Comparison of ENCODE assay signal across 12 cellular contexts in the genomic region with DNA sequence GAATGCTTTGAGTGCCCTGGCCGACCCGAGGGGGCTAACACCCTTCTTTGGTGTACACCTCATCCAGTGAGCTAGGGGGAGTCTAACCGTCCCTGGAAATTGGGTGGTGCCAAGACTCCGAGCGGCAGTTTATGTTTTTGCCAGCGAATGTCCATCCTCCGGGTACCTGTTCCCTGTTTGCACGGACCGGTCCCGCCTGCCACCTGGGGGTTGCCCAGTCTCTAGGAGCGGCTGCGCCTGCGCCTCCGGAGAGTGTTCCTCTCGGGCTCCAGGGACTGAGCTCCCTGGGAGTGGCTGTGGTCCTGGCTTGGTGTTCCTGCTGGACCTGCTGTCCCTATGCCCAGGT. TPM values are rescaled to one million over a fixed set of nuclear protein-coding genes. Genes with fewer than 3 reads are reported as not detected.
DNase-seq lines count a peak whose midpoint lies in the region; TF ChIP-seq lines count a peak whose summit lies in the region.
"Had no signal": no experiment of that assay in that cellular context is flagged by ENCODE, and none has a peak within 500 bp of the region (broad histone marks: within the 10 kb centered on the region; RNA-seq: fewer than 3 reads in every experiment).

No MANE protein-coding gene starts in this region.

- H3K36me3 Mint-ChIP-seq in CD8-positive, alpha-beta memory T cell = peaks cover 0 to 4% (median 0%) of the 10 kb centered on the region in 3 donors
- no peaks in the 10 kb centered on the region for H3K36me3 Mint-ChIP-seq in activated T-helper 2 cell treated with anti-CD3 and anti-CD28 coated beads, Interferon-gamma antibody, Interleukin-2, Interleukin-4, amounts not matched to agents 10 μg/mL and 5 μg/mL and 100 μg/mL, durations not matched to agents 14 hours and 24 hours and 36 hours (ENCODE audit: low read depth)

- H3F3A ChIP-seq in neural cell (ENCODE audit: insufficient read depth, low read length, poor library complexity, severe bottlenecking) = no peaks in the 10 kb centered on the region

- H3K9me3 Mint-ChIP-seq in CD8-positive, alpha-beta memory T cell = no peaks in the 10 kb centered on the region
- H3K9me3 Mint-ChIP-seq in activated T-helper 2 cell treated with anti-CD3 and anti-CD28 coated beads, Interferon-gamma antibody, Interleukin-2, Interleukin-4, amounts not matched to agents 10 μg/mL and 5 μg/mL and 100 μg/mL, durations not matched to agents 14 hours and 24 hours and 36 hours = no peaks in the 10 kb centered on the region

- H3K27me3 ChIP-seq in CD8-positive, alpha-beta memory T cell (ENCODE audit: insufficient read depth, low read length, poor library complexity, severe bottlenecking) = peaks cover 20% of the 10 kb centered on the region
- H3K27me3 ChIP-seq in neural cell (ENCODE audit: insufficient read depth, low read depth, low read length) = peaks cover 6% of the 10 kb centered on the region

- CTCF ChIA-PET in CD8-positive, alpha-beta memory T cell (lab: Charles Lee) = interaction anchor here (0.9 to 16.5 kb wide), 14 partner anchors 10 to 384 kb away, joined by 3 to 315 read pairs (median 4); no protein-coding TSS in a partner anchor

- no peaks in the 10 kb centered on the region for H3K9me2 ChIP-seq in neural cell (ENCODE audit: insufficient read depth, low read length)

- POLR2A ChIA-PET in CD8-positive, alpha-beta memory T cell (lab: Charles Lee) = interaction anchor here (0.6 to 1.4 kb wide), 4 partner anchors 10 to 223 kb away, joined by 3 to 7 read pairs (median 4); no protein-coding TSS in a partner anchor

- no peak for TF ChIP-seq CTCF in neural cell (IDR thresholded peaks at IDR 0.05; ENCODE audit: poor library complexity, severe bottlenecking)

- H3K79me2 ChIP-seq in neural cell (replicated peaks; ENCODE audit: insufficient read depth, low read length) = peaks cover 13% of the 10 kb centered on the region

- no peaks in the 10 kb centered on the region for H4K20me1 ChIP-seq in neural cell (ENCODE audit: insufficient read depth)

- no peak overlapping the region for H2AFZ ChIP-seq in neural cell (ENCODE audit: low read depth, low read length)

- no peak for DNase-seq in CD8-positive, alpha-beta memory T cell
- DNase-seq in NCI-H2227 (lab: John Stamatoyannopoulos, UW; ENCODE audit: unreplicated experiment) (peak; percentile 38), epithelial cell of prostate (ENCODE audit: low read depth, low spot score) (no peak), activated gamma-delta T cell (lab: John Stamatoyannopoulos, UW) (no peak), COLO668 (lab: John Stamatoyannopoulos, UW; ENCODE audit: unreplicated experiment) (no peak)
- no peak for DNase-seq in NK-92 treated with Interleukin-12 subunit alpha and Interleukin-12 subunit beta, amount 100 ng/mL, for 24 hours (lab: John Stamatoyannopoulos, UW)
- DNase-seq in activated T-helper 2 cell treated with anti-CD3 and anti-CD28 coated beads, Interferon-gamma antibody, Interleukin-2, Interleukin-4, amounts not matched to agents 10 μg/mL and 5 μg/mL and 100 μg/mL, durations not matched to agents 14 hours and 24 hours and 36 hours (ENCODE audit: low spot score) = no peak
- DNase-seq: COR-L47, NCI-H1436 had no signal

- no peaks in the 10 kb centered on the region for H3K9me3 ChIP-seq in CD8-positive, alpha-beta memory T cell (ENCODE audit: low read length)
- H3K9me3 ChIP-seq in neural cell (ENCODE audit: low read length) = no peaks in the 10 kb centered on the region

- peak overlapping the region in 5 of 7 donors; percentile 22 to 71 (median 57) for H3K4me3 Mint-ChIP-seq in CD8-positive, alpha-beta memory T cell
- no peak overlapping the region for H3K4me3 Mint-ChIP-seq in activated T-helper 2 cell treated with anti-CD3 and anti-CD28 coated beads, Interferon-gamma antibody, Interleukin-2, Interleukin-4, amounts not matched to agents 10 μg/mL and 5 μg/mL and 100 μg/mL, durations not matched to agents 14 hours and 24 hours and 36 hours (ENCODE audit: low read depth)

- no peak overlapping the region for H3K4me2 ChIP-seq in neural cell (ENCODE audit: low read length)

- TF ChIP-seq EP300 in neural cell (conservative IDR thresholded peaks at IDR 0.05; ENCODE audit: poor library complexity, severe bottlenecking) = no peak

- H3K9ac ChIP-seq in neural cell (ENCODE audit: low read length) = peak overlapping the region; percentile 36

- no peak for TF ChIP-seq RAD21 in neural cell (conservative IDR thresholded peaks at IDR 0.05)

- H3K4me1 Mint-ChIP-seq in CD8-positive, alpha-beta memory T cell = peaks cover 9 to 30% (median 11%) of the 10 kb centered on the region in 3 donors
- no peaks in the 10 kb centered on the region for H3K4me1 Mint-ChIP-seq in activated T-helper 2 cell treated with anti-CD3 and anti-CD28 coated beads, Interferon-gamma antibody, Interleukin-2, Interleukin-4, amounts not matched to agents 10 μg/mL and 5 μg/mL and 100 μg/mL, durations not matched to agents 14 hours and 24 hours and 36 hours (ENCODE audit: low read depth)

- H3K4me1 ChIP-seq in CD8-positive, alpha-beta memory T cell (ENCODE audit: insufficient read depth, low read length) = peaks cover 10% of the 10 kb centered on the region

- peak overlapping the region; percentile 57 for H3K4me3 ChIP-seq in CD8-positive, alpha-beta memory T cell (ENCODE audit: low read length)
- peak overlapping the region; percentile 92 for H3K4me3 ChIP-seq in neural cell (ENCODE audit: low read length)

- intact Hi-C loops in activated T-helper 2 cell treated with anti-CD3 and anti-CD28 coated beads, Interferon-gamma antibody, Interleukin-2, Interleukin-4, amounts not matched to agents 10 μg/mL and 5 μg/mL and 100 μg/mL, durations not matched to agents 14 hours and 24 hours and 36 hours (cut with micrococcal nuclease) = no loop called here

- no peak overlapping the region for H3K27ac ChIP-seq in CD8-positive, alpha-beta memory T cell (ENCODE audit: low read depth, low read length)
- H3K27ac ChIP-seq in epithelial cell of prostate = peak overlapping the region; percentile 65
- H3K27ac ChIP-seq in neural cell (ENCODE audit: low read length) = no peak overlapping the region

- no peak overlapping the region for H3K27ac Mint-ChIP-seq in CD8-positive, alpha-beta memory T cell
- H3K27ac Mint-ChIP-seq in activated T-helper 2 cell treated with anti-CD3 and anti-CD28 coated beads, Interferon-gamma antibody, Interleukin-2, Interleukin-4, amounts not matched to agents 10 μg/mL and 5 μg/mL and 100 μg/mL, durations not matched to agents 14 hours and 24 hours and 36 hours = no peak overlapping the region

- H3K36me3 ChIP-seq in CD8-positive, alpha-beta memory T cell (ENCODE audit: insufficient read depth, low read length) = no peaks in the 10 kb centered on the region
- no peaks in the 10 kb centered on the region for H3K36me3 ChIP-seq in neural cell (ENCODE audit: insufficient read depth, low read length)

- peaks cover 40 to 59% of the 10 kb centered on the region in 2 donors for H3K27me3 Mint-ChIP-seq in CD8-positive, alpha-beta memory T cell
- peaks cover 70% of the 10 kb centered on the region for H3K27me3 Mint-ChIP-seq in activated T-helper 2 cell treated with anti-CD3 and anti-CD28 coated beads, Interferon-gamma antibody, Interleukin-2, Interleukin-4, amounts not matched to agents 10 μg/mL and 5 μg/mL and 100 μg/mL, durations not matched to agents 14 hours and 24 hours and 36 hours (ENCODE audit: low read depth)

TF ChIP-seq in neural cell, 6 proteins besides CTCF, POLR2A, EP300 and RAD21:
- TF ChIP-seq POLR2AphosphoS5 (IDR thresholded peaks at IDR 0.05) = no peak
- TF ChIP-seq SMC3 (conservative IDR thresholded peaks at IDR 0.05; ENCODE audit: poor library complexity) = no peak
- no peak for TF ChIP-seq EZH2 (IDR thresholded peaks at IDR 0.05; ENCODE audit: borderline replicate concordance, insufficient read depth, low read length, poor library complexity, severe bottlenecking)
- TF ChIP-seq TAF1 (IDR thresholded peaks at IDR 0.05; ENCODE audit: low read depth) = no peak
- no peak for TF ChIP-seq MXI1 (conservative IDR thresholded peaks at IDR 0.05; ENCODE audit: poor library complexity, severe bottlenecking)
- TF ChIP-seq, protein P1, sequence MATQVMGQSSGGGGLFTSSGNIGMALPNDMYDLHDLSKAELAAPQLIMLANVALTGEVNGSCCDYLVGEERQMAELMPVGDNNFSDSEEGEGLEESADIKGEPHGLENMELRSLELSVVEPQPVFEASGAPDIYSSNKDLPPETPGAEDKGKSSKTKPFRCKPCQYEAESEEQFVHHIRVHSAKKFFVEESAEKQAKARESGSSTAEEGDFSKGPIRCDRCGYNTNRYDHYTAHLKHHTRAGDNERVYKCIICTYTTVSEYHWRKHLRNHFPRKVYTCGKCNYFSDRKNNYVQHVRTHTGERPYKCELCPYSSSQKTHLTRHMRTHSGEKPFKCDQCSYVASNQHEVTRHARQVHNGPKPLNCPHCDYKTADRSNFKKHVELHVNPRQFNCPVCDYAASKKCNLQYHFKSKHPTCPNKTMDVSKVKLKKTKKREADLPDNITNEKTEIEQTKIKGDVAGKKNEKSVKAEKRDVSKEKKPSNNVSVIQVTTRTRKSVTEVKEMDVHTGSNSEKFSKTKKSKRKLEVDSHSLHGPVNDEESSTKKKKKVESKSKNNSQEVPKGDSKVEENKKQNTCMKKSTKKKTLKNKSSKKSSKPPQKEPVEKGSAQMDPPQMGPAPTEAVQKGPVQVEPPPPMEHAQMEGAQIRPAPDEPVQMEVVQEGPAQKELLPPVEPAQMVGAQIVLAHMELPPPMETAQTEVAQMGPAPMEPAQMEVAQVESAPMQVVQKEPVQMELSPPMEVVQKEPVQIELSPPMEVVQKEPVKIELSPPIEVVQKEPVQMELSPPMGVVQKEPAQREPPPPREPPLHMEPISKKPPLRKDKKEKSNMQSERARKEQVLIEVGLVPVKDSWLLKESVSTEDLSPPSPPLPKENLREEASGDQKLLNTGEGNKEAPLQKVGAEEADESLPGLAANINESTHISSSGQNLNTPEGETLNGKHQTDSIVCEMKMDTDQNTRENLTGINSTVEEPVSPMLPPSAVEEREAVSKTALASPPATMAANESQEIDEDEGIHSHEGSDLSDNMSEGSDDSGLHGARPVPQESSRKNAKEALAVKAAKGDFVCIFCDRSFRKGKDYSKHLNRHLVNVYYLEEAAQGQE (IDR thresholded peaks at IDR 0.05; ENCODE audit: borderline replicate concordance) = no peak

RNA-seq across cellular contexts. Expression of a gene that starts 0.9 kb away (rescaled TPM):
- total RNA-seq in CD8-positive, alpha-beta memory T cell = under 1 TPM; 0.31 to 0.38 TPM
- polyA plus RNA-seq in CD8-positive, alpha-beta memory T cell = 1.5 TPM
- polyA plus RNA-seq in neural cell = 13.3 and 17.7 TPM in 2 replicates
- 35.8 and 37.4 TPM in 2 replicates for polyA minus RNA-seq in neural cell
- total RNA-seq in activated T-helper 2 cell treated with anti-CD3 and anti-CD28 coated beads, Interferon-gamma antibody, Interleukin-2, Interleukin-4, amounts not matched to agents 10 μg/mL and 5 μg/mL and 100 μg/mL, durations not matched to agents 14 hours and 24 hours and 36 hours = not detected in 2 replicates
- total RNA-seq: liver, pulmonary artery endothelial cell had no signal
- polyA plus RNA-seq: liver had no signal
